ENCODE assay signal across 1 cellular context in genomic region chr19:6393074-6393981, GRCh38.
A peak's percentile ranks its signal among the peaks of the same experiment; 100 is the strongest.
TF ChIP-seq lines count a peak whose summit lies in the region.

A gene with protein sequence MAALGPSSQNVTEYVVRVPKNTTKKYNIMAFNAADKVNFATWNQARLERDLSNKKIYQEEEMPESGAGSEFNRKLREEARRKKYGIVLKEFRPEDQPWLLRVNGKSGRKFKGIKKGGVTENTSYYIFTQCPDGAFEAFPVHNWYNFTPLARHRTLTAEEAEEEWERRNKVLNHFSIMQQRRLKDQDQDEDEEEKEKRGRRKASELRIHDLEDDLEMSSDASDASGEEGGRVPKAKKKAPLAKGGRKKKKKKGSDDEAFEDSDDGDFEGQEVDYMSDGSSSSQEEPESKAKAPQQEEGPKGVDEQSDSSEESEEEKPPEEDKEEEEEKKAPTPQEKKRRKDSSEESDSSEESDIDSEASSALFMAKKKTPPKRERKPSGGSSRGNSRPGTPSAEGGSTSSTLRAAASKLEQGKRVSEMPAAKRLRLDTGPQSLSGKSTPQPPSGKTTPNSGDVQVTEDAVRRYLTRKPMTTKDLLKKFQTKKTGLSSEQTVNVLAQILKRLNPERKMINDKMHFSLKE (minus strand): TSS chr19:6393164. CDS start chr19:6392995, 169 bp downstream.

TF ChIP-seq in HepG2, 621 proteins besides CTCF, POLR2A, EP300 and RAD21 (continued from another document and continues in another):
- TF ChIP-seq ZBTB39 (CRISPR knock-in tag; IDR thresholded peaks at IDR 0.05) (peak; percentile 31; the same call in 1 of the 2 replicates), ZNF589 (CRISPR knock-in tag; conservative IDR thresholded peaks at IDR 0.05) (no peak), ZFP36L2 (CRISPR knock-in tag; IDR thresholded peaks at IDR 0.05) (no peak), ZNF260 (CRISPR knock-in tag; IDR thresholded peaks at IDR 0.05; ENCODE audit: borderline replicate concordance, low read depth) (no peak), PAX8 (CRISPR knock-in tag; IDR thresholded peaks at IDR 0.05; ENCODE audit: borderline replicate concordance) (no peak), RBM22 (optimal IDR thresholded peaks at IDR 0.05; ENCODE audit: low read length) (peak; percentile 81), HOXA3 (CRISPR knock-in tag; IDR thresholded peaks at IDR 0.05) (peak; percentile 94), ZBTB42 (CRISPR knock-in tag; IDR thresholded peaks at IDR 0.05) (peak; percentile 57; the same call in 1 of the 2 replicates), CEBPG (CRISPR knock-in tag; IDR thresholded peaks at IDR 0.05) (no peak), HNRNPK (IDR thresholded peaks at IDR 0.05; ENCODE audit: low read depth, low read length, poor library complexity, severe bottlenecking) (no peak), ZNF772 (CRISPR knock-in tag; IDR thresholded peaks at IDR 0.05) (no peak; the same call in 1 of the 2 replicates), ZC3H4 (CRISPR knock-in tag; IDR thresholded peaks at IDR 0.05; ENCODE audit: borderline replicate concordance) (no peak), ERF (CRISPR knock-in tag; IDR thresholded peaks at IDR 0.05) (peak; percentile 51), NFYB (CRISPR knock-in tag; IDR thresholded peaks at IDR 0.05) (no peak), TBX3 (IDR thresholded peaks at IDR 0.05; ENCODE audit: borderline replicate concordance) (no peak), ZNF281 (CRISPR knock-in tag; IDR thresholded peaks at IDR 0.05; ENCODE audit: borderline replicate concordance) (peak; percentile 64; the same call in 1 of the 2 replicates), ZNF460 (CRISPR knock-in tag; IDR thresholded peaks at IDR 0.05; ENCODE audit: borderline replicate concordance) (no peak), TAF1 (CRISPR knock-in tag; IDR thresholded peaks at IDR 0.05) (peak; percentile 24; the same call in 1 of the 2 replicates), ZNF577 (CRISPR knock-in tag; IDR thresholded peaks at IDR 0.05; ENCODE audit: borderline replicate concordance, low read depth) (no peak), PCBP1 (IDR thresholded peaks at IDR 0.05; ENCODE audit: borderline replicate concordance, low read depth, low read length) (no peak), CENPBD1 (CRISPR knock-in tag; IDR thresholded peaks at IDR 0.05; ENCODE audit: borderline replicate concordance, low read depth) (no peak), ZNF101 (CRISPR knock-in tag; IDR thresholded peaks at IDR 0.05; ENCODE audit: borderline replicate concordance, low read depth) (no peak), ZNF468 (CRISPR knock-in tag; IDR thresholded peaks at IDR 0.05) (no peak), SAFB2 (CRISPR knock-in tag; IDR thresholded peaks at IDR 0.05; ENCODE audit: borderline replicate concordance, low read depth) (no peak; the same call in 1 of the 2 replicates), REST (IDR thresholded peaks at IDR 0.05; ENCODE audit: borderline replicate concordance in 1 of 2, low read depth in 1 of 2, low read length in 2 of 2) (no peak), KLF11 (CRISPR knock-in tag; IDR thresholded peaks at IDR 0.05) (no peak), SMC3 (IDR thresholded peaks at IDR 0.05; ENCODE audit: low read length) (no peak), KLF15 (CRISPR knock-in tag; IDR thresholded peaks at IDR 0.05; ENCODE audit: borderline replicate concordance) (no peak), ZNF605 (CRISPR knock-in tag; IDR thresholded peaks at IDR 0.05) (no peak; the same call in 1 of the 2 replicates), SIN3A (IDR thresholded peaks at IDR 0.05; ENCODE audit: borderline replicate concordance, low read depth, low read length) (peak; percentile 95), CSRNP1 (CRISPR knock-in tag; IDR thresholded peaks at IDR 0.05) (0 out of 2 replicates have a peak, but pooled peaks have one; percentile 64), ZNF720 (CRISPR knock-in tag; IDR thresholded peaks at IDR 0.05) (no peak), NFE2L1 (CRISPR knock-in tag; IDR thresholded peaks at IDR 0.05; ENCODE audit: borderline replicate concordance) (no peak), LCORL (IDR thresholded peaks at IDR 0.05) (no peak), LCORL (CRISPR knock-in tag; IDR thresholded peaks at IDR 0.05) (peak; percentile 37; the same call in 1 of the 2 replicates), NCOA2 (CRISPR knock-in tag; IDR thresholded peaks at IDR 0.05) (no peak), ZSCAN22 (CRISPR knock-in tag; IDR thresholded peaks at IDR 0.05) (no peak), ATF7-NPFF (CRISPR knock-in tag; IDR thresholded peaks at IDR 0.05; ENCODE audit: low read depth) (0 out of 2 replicates have a peak, but pooled peaks have one; percentile 25), ZNF670 (CRISPR knock-in tag; IDR thresholded peaks at IDR 0.05; ENCODE audit: borderline replicate concordance) (0 out of 2 replicates have a peak, but pooled peaks have one; percentile 54), ZNF768 (CRISPR knock-in tag; IDR thresholded peaks at IDR 0.05) (0 out of 2 replicates have a peak, but pooled peaks have one; percentile 61), ZNF567 (CRISPR knock-in tag; IDR thresholded peaks at IDR 0.05; ENCODE audit: borderline replicate concordance) (no peak), NFYC (CRISPR knock-in tag; IDR thresholded peaks at IDR 0.05) (no peak; the same call in 1 of the 2 replicates), SRSF4 (IDR thresholded peaks at IDR 0.05; ENCODE audit: low read depth, low read length, poor library complexity, severe bottlenecking) (no peak), SRF (IDR thresholded peaks at IDR 0.05; ENCODE audit: low read depth, low read length) (no peak), ZNF296 (CRISPR knock-in tag; conservative IDR thresholded peaks at IDR 0.05) (no peak), JUNB (CRISPR knock-in tag; IDR thresholded peaks at IDR 0.05; ENCODE audit: borderline replicate concordance) (no peak), PHF8 (CRISPR knock-in tag; IDR thresholded peaks at IDR 0.05) (peak; percentile 82), ZFP62 (CRISPR knock-in tag; IDR thresholded peaks at IDR 0.05) (no peak), ZNF7 (CRISPR knock-in tag; IDR thresholded peaks at IDR 0.05) (no peak)
- TF ChIP-seq, protein P1, sequence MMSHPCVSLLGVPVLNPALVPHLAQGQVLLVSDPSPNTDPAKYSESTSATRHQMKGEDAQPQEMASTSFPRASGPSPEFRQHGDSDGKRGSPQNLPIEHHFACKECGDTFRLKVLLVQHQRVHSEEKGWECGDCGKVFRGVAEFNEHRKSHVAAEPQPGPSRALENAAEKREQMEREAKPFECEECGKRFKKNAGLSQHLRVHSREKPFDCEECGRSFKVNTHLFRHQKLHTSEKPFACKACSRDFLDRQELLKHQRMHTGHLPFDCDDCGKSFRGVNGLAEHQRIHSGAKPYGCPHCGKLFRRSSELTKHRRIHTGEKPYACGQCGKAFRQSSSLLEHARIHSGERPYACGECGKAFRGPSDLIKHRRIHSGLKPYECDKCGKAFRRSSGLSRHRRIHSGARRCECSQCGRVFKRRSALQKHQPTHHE (CRISPR knock-in tag; IDR thresholded peaks at IDR 0.05; ENCODE audit: borderline replicate concordance): no peak
- TF ChIP-seq, protein P2, sequence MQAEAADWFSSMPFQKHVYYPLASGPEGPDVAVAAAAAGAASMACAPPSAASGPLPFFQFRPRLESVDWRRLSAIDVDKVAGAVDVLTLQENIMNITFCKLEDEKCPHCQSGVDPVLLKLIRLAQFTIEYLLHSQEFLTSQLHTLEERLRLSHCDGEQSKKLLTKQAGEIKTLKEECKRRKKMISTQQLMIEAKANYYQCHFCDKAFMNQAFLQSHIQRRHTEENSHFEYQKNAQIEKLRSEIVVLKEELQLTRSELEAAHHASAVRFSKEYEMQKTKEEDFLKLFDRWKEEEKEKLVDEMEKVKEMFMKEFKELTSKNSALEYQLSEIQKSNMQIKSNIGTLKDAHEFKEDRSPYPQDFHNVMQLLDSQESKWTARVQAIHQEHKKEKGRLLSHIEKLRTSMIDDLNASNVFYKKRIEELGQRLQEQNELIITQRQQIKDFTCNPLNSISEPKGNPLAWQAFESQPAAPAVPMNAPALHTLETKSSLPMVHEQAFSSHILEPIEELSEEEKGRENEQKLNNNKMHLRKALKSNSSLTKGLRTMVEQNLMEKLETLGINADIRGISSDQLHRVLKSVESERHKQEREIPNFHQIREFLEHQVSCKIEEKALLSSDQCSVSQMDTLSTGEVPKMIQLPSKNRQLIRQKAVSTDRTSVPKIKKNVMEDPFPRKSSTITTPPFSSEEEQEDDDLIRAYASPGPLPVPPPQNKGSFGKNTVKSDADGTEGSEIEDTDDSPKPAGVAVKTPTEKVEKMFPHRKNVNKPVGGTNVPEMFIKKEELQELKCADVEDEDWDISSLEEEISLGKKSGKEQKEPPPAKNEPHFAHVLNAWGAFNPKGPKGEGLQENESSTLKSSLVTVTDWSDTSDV (CRISPR knock-in tag; IDR thresholded peaks at IDR 0.05): no peak; the same call in none of the 2 replicates
- TF ChIP-seq, protein P3, sequence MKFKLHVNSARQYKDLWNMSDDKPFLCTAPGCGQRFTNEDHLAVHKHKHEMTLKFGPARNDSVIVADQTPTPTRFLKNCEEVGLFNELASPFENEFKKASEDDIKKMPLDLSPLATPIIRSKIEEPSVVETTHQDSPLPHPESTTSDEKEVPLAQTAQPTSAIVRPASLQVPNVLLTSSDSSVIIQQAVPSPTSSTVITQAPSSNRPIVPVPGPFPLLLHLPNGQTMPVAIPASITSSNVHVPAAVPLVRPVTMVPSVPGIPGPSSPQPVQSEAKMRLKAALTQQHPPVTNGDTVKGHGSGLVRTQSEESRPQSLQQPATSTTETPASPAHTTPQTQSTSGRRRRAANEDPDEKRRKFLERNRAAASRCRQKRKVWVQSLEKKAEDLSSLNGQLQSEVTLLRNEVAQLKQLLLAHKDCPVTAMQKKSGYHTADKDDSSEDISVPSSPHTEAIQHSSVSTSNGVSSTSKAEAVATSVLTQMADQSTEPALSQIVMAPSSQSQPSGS (CRISPR knock-in tag; IDR thresholded peaks at IDR 0.05): peak; percentile 60
